In genomic region chr7:78134256-78134655, GRCh38 we compare ENCODE assay signal across 9 cellular contexts.
DNase-seq lines count a peak whose midpoint lies in the region; ATAC-seq and TF ChIP-seq lines count a peak whose summit lies in the region.
"Had no signal": no experiment of that assay in that cellular context is flagged by ENCODE, and none has a peak within 500 bp of the region (broad histone marks: within the 10 kb centered on the region; RNA-seq: fewer than 3 reads in every experiment).

No MANE protein-coding gene starts in this region.

- no peaks in the 10 kb centered on the region for H3K36me3 ChIP-seq in body of pancreas (replicated peaks in 1 of 2; ENCODE audit: insufficient read depth in 1 of 2, low read depth in 2 of 2)

- intact Hi-C loops in body of pancreas (cut with DNase I) (no loop called here), CD14-positive monocyte (cut with micrococcal nuclease) (no loop called here)

- no peaks in the 10 kb centered on the region for H3K27me3 ChIP-seq in body of pancreas

- H3K4me3 Mint-ChIP-seq in CD14-positive monocyte: no peak overlapping the region
- H3K4me3 Mint-ChIP-seq: dendritic cell treated with granulocyte-macrophage colony-stimulating factor and Interleukin-4, amounts not matched to agents 40 ng/mL and 50 ng/mL, for 4 days had no signal

- H3K27me3 Mint-ChIP-seq in CD14-positive monocyte (ENCODE audit: low read depth in 3 of 3): peaks cover 0 to 2% (median 0%) of the 10 kb centered on the region in 3 donors
- H3K27me3 Mint-ChIP-seq: dendritic cell treated with granulocyte-macrophage colony-stimulating factor and Interleukin-4, amounts not matched to agents 40 ng/mL and 50 ng/mL, for 4 days had no signal

- no peak for TF ChIP-seq POLR2A in body of pancreas (IDR thresholded peaks at IDR 0.05)

- H3K27ac Mint-ChIP-seq in CD14-positive monocyte: no peak overlapping the region
- H3K27ac Mint-ChIP-seq: dendritic cell treated with granulocyte-macrophage colony-stimulating factor and Interleukin-4, amounts not matched to agents 40 ng/mL and 50 ng/mL, for 4 days had no signal

- H3K4me3 ChIP-seq in body of pancreas: no peak overlapping the region

- TF ChIP-seq CTCF in GM13977 (IDR thresholded peaks at IDR 0.05; ENCODE audit: extremely low read depth, insufficient read depth, missing control alignments) (peak; percentile 41), body of pancreas (IDR thresholded peaks at IDR 0.05) (peak in 6 of 7 experiments; percentile 19 to 57 (median 45)), CD14-positive monocyte (IDR thresholded peaks at IDR 0.05) (no peak)

- no peaks in the 10 kb centered on the region for H3K4me1 Mint-ChIP-seq in CD14-positive monocyte

- no peak overlapping the region for H3K27ac ChIP-seq in body of pancreas

- DNase-seq in A172 (ENCODE audit: low spot score) (peak; percentile 50), GM13977 (ENCODE audit: low spot score) (peak; percentile 39), NCI-H2081 (lab: John Stamatoyannopoulos, UW) (peak; percentile 51 to 64), body of pancreas (peak in 1 of 4 donors; percentile 12), midbrain (lab: John Stamatoyannopoulos, UW) (peak; percentile 22), CD14-positive monocyte (ENCODE audit: low spot score) (no peak)

- peak; percentile 38 for ATAC-seq in body of pancreas
- ATAC-seq in HG02759 (IDR thresholded peaks at IDR 0.05; ENCODE audit: unreplicated experiment): no peak
- ATAC-seq in GM19452 (IDR thresholded peaks at IDR 0.05; ENCODE audit: unreplicated experiment): no peak

- no peaks in the 10 kb centered on the region for H3K9me3 ChIP-seq in body of pancreas

- in situ Hi-C loops in GM13977 (cut with MboI; ENCODE audit: low pct_unique_long_range_greater_than_20kb, low sequenced_read_pairs, unreplicated experiment): no loop called here

- H3K36me3 Mint-ChIP-seq in CD14-positive monocyte: no peaks in the 10 kb centered on the region

- WGBS in body of pancreas, 2 donors: 21 to 34% methylated on average over 2 of the region's 2 CpGs

- no peaks in the 10 kb centered on the region for H3K4me1 ChIP-seq in body of pancreas

- H3K9me3 Mint-ChIP-seq in CD14-positive monocyte: no peaks in the 10 kb centered on the region
- H3K9me3 Mint-ChIP-seq: dendritic cell treated with granulocyte-macrophage colony-stimulating factor and Interleukin-4, amounts not matched to agents 40 ng/mL and 50 ng/mL, for 4 days had no signal
